13 cellular contexts compared by ENCODE assay signal in the genomic region with DNA sequence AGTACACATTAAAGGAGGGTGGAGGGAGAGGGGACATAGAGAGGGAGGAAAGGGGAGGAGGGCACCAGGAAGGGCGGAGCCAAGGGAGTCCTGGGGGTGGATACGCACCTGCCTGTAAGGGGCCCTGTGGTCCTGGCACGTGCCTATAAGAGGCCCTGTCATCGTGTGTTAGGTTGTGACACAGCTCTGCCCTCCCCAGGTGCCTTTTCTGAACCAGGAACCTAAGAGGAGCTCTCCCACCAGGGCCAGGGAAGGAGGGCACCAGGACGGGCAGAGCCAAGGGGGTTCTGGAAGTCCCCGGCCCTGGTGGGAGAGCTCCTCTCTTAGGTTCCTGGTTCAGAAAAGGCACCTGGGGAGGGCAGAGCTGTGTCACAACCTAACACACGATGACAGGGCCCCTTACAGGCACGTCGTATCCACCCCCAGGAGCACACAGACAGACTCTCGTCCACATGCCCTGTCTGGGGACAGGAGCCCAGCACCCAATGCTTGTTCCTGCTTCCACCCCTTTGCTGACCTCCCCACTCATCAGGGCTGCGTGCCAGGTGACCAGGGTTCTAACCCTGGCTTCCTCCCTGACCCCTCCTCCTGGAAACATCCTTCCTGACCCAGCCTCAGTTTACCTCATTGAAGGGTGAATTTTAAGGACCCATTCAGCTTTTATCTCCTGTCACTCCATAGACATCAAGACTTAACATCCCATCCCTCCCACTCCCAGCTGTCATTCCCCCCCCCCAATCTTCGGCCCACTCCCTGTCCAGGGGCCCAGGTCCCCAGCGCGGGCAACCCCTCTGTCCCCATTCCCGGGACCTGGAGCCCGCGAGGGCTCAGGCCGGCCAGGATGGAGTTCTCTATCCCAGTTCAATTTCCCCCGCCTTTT. TPM values are rescaled to one million over a fixed set of nuclear protein-coding genes. Genes with fewer than 3 reads are reported as not detected.
A peak's percentile ranks its signal among the peaks of the same experiment; 100 is the strongest.
DNase-seq lines count a peak whose midpoint lies in the region; ATAC-seq, FAIRE-seq and TF ChIP-seq lines count a peak whose summit lies in the region.
"Had no signal": no experiment of that assay in that cellular context is flagged by ENCODE, and none has a peak within 500 bp of the region (broad histone marks: within the 10 kb centered on the region; RNA-seq: fewer than 3 reads in every experiment).

No MANE protein-coding gene starts in this region.

- peak overlapping the region; percentile 78 for H3K4me3 ChIP-seq in adipocyte (ENCODE audit: low read length)
- peak overlapping the region in 1 of 3 experiments; percentile 14 for H3K4me3 ChIP-seq in keratinocyte (ENCODE audit: control insufficient read depth in 2 of 3, extremely low read depth in 1 of 3, insufficient read depth in 2 of 3, low read depth in 1 of 3, low read length in 3 of 3)
- H3K4me3 ChIP-seq in sigmoid colon, result peak overlapping the region; percentile 37 to 66 (median 52)

- TF ChIP-seq CTCF in CD14-positive monocyte (IDR thresholded peaks at IDR 0.05) (no peak), keratinocyte (optimal IDR thresholded peaks at IDR 0.05 in 1 of 3, IDR thresholded peaks at IDR 0.05 in 1 of 3, conservative IDR thresholded peaks at IDR 0.05 in 1 of 3; ENCODE audit: extremely low read depth in 1 of 3, insufficient read depth in 2 of 3, low read length in 3 of 3) (no peak), sigmoid colon (IDR thresholded peaks at IDR 0.05) (no peak)

- H3K27me3 ChIP-seq in adipocyte (replicated peaks; ENCODE audit: control insufficient read depth, insufficient read depth, low read length) (peaks cover 35% of the 10 kb centered on the region), keratinocyte (ENCODE audit: control insufficient read depth, extremely low read depth, insufficient read depth, low read length) (peaks cover 36% of the 10 kb centered on the region), sigmoid colon (peaks cover 0 to 11% (median 0%) of the 10 kb centered on the region in 3 donors)

- H3K9ac ChIP-seq in adipocyte (ENCODE audit: low read length) (no peak overlapping the region), keratinocyte (ENCODE audit: control insufficient read depth, extremely low read depth, insufficient read depth, low read length) (no peak overlapping the region)

- no peak for FAIRE-seq in keratinocyte (lab: Jason Lieb, UNC)
- FAIRE-seq: endothelial cell of umbilical vein had no signal

- intact Hi-C loops in CD14-positive monocyte (cut with micrococcal nuclease) (no loop called here), sigmoid colon (cut with DNase I) (no loop called here)

- no peaks in the 10 kb centered on the region for H3K79me2 ChIP-seq in keratinocyte (ENCODE audit: control insufficient read depth, insufficient read depth, low read length)

- peaks cover 5% of the 10 kb centered on the region for H3K4me1 Mint-ChIP-seq in CD14-positive monocyte
- H3K4me1 Mint-ChIP-seq: activated CD4-positive, alpha-beta T cell treated with anti-CD3 and anti-CD28 coated beads, Interleukin-2, amount 10 ng/mL, durations not matched to agents 7 days and 5 days; stimulated activated effector memory CD8-positive, alpha-beta T cell treated with anti-CD3 and anti-CD28 coated beads, Interleukin-12 subunit alpha, Interleukin-12 subunit beta, amount 100 ng/mL, for 72 hours had no signal

- H3K27ac Mint-ChIP-seq in CD14-positive monocyte, result no peak overlapping the region
- H3K27ac Mint-ChIP-seq: activated CD4-positive, alpha-beta T cell treated with anti-CD3 and anti-CD28 coated beads, Interleukin-2, amount 10 ng/mL, durations not matched to agents 7 days and 5 days; stimulated activated effector memory CD8-positive, alpha-beta T cell treated with anti-CD3 and anti-CD28 coated beads, Interleukin-12 subunit alpha, Interleukin-12 subunit beta, amount 100 ng/mL, for 72 hours had no signal

- WGBS in sigmoid colon, 2 donors, result 49 to 50% methylated on average over 19 of the region's 19 CpGs

- H3K27ac ChIP-seq in keratinocyte (ENCODE audit: control insufficient read depth, insufficient read depth, low read length), result no peak overlapping the region
- peak overlapping the region; percentile 4 to 69 (median 62) for H3K27ac ChIP-seq in sigmoid colon

- no peak for TF ChIP-seq EP300 in sigmoid colon (IDR thresholded peaks at IDR 0.05)

- dilution Hi-C loops in keratinocyte (cut with MboI; ENCODE audit: extremely low pct_ligation_motif_present, low sequenced_read_pairs), result no loop called here

- ATAC-seq in GM19395 (IDR thresholded peaks at IDR 0.05; ENCODE audit: unreplicated experiment) (no peak), GM19467 (IDR thresholded peaks at IDR 0.05; ENCODE audit: unreplicated experiment) (no peak), GM18868 (IDR thresholded peaks at IDR 0.05; ENCODE audit: unreplicated experiment) (no peak)
- ATAC-seq: stimulated activated effector memory CD8-positive, alpha-beta T cell treated with anti-CD3 and anti-CD28 coated beads, Interleukin-12 subunit alpha, Interleukin-12 subunit beta, amount 100 ng/mL, for 72 hours had no signal

- no peaks in the 10 kb centered on the region for H4K20me1 ChIP-seq in keratinocyte (ENCODE audit: control insufficient read depth, extremely low read depth, insufficient read depth, low read length)

- H3K9me1 ChIP-seq in keratinocyte (ENCODE audit: control insufficient read depth, extremely low read depth, insufficient read depth, low read length), result no peaks in the 10 kb centered on the region

- peaks cover 0 to 12% (median 7%) of the 10 kb centered on the region in 7 donors for H3K9me3 Mint-ChIP-seq in CD14-positive monocyte
- H3K9me3 Mint-ChIP-seq: activated CD4-positive, alpha-beta T cell treated with anti-CD3 and anti-CD28 coated beads, Interleukin-2, amount 10 ng/mL, durations not matched to agents 7 days and 5 days; stimulated activated effector memory CD8-positive, alpha-beta T cell treated with anti-CD3 and anti-CD28 coated beads, Interleukin-12 subunit alpha, Interleukin-12 subunit beta, amount 100 ng/mL, for 72 hours had no signal

- TF ChIP-seq POLR2A in sigmoid colon (IDR thresholded peaks at IDR 0.05), result no peak

- peak overlapping the region; percentile 47 to 91 for H3K4me3 Mint-ChIP-seq in CD14-positive monocyte
- H3K4me3 Mint-ChIP-seq: activated CD4-positive, alpha-beta T cell treated with anti-CD3 and anti-CD28 coated beads, Interleukin-2, amount 10 ng/mL, durations not matched to agents 7 days and 5 days; stimulated activated effector memory CD8-positive, alpha-beta T cell treated with anti-CD3 and anti-CD28 coated beads, Interleukin-12 subunit alpha, Interleukin-12 subunit beta, amount 100 ng/mL, for 72 hours had no signal

- peaks cover 0 to 1% of the 10 kb centered on the region in 2 donors for H3K36me3 Mint-ChIP-seq in CD14-positive monocyte
- H3K36me3 Mint-ChIP-seq: stimulated activated effector memory CD8-positive, alpha-beta T cell treated with anti-CD3 and anti-CD28 coated beads, Interleukin-12 subunit alpha, Interleukin-12 subunit beta, amount 100 ng/mL, for 72 hours had no signal

- H2AFZ ChIP-seq in keratinocyte (ENCODE audit: control insufficient read depth, low read length), result no peak overlapping the region

- no peaks in the 10 kb centered on the region for H3K36me3 ChIP-seq in adipocyte (ENCODE audit: control insufficient read depth, insufficient read depth, low read length, severe bottlenecking)
- H3K36me3 ChIP-seq in keratinocyte (ENCODE audit: control insufficient read depth in 2 of 2, extremely low read depth in 1 of 2, insufficient read depth in 2 of 2, low read length in 2 of 2), result no peaks in the 10 kb centered on the region
- H3K36me3 ChIP-seq in sigmoid colon, result no peaks in the 10 kb centered on the region

- H3K9me3 ChIP-seq in adipocyte (ENCODE audit: control insufficient read depth, low read length) (no peaks in the 10 kb centered on the region), keratinocyte (ENCODE audit: control insufficient read depth, low read depth, low read length) (no peaks in the 10 kb centered on the region), sigmoid colon (no peaks in the 10 kb centered on the region)

- H3K4me1 ChIP-seq in adipocyte (ENCODE audit: control insufficient read depth, insufficient read depth, low read length) (peaks cover 3% of the 10 kb centered on the region), keratinocyte (ENCODE audit: control insufficient read depth, extremely low read depth, insufficient read depth, low read length) (no peaks in the 10 kb centered on the region), sigmoid colon (peaks cover 0 to 19% (median 15%) of the 10 kb centered on the region in 4 donors)

- H3K4me2 ChIP-seq in keratinocyte (ENCODE audit: control insufficient read depth, extremely low read depth, insufficient read depth, low read depth, low read length), result peak overlapping the region; percentile 5

- peaks cover 44 to 72% (median 57%) of the 10 kb centered on the region in 3 donors for H3K27me3 Mint-ChIP-seq in CD14-positive monocyte (ENCODE audit: low read depth in 3 of 3)

- DNase-seq in CD14-positive monocyte (ENCODE audit: low spot score) (peak; percentile 34), adipocyte (ENCODE audit: low read depth) (no peak), keratinocyte (ENCODE audit: low read depth, low spot score) (no peak), sigmoid colon (peak; percentile 57), NCI-H446 (lab: John Stamatoyannopoulos, UW) (no peak)
- DNase-seq: activated CD4-positive, alpha-beta T cell treated with anti-CD3 and anti-CD28 coated beads, Interleukin-2, amount 10 ng/mL, durations not matched to agents 7 days and 5 days; IMR-90; RPMI8226 had no signal

RNA-seq across cellular contexts. Expression of gene OLFM1, which starts 12.9 kb away (rescaled TPM):
- polyA plus RNA-seq in CD14-positive monocyte (1 to 10 TPM; 7.6 to 9.4 TPM), keratinocyte (0.25 to 0.46 TPM (median 0.37 TPM) in 3 replicates), sigmoid colon (10 to 100 TPM in 1 of 3 donors, 1 to 10 TPM in 2; 1.2 to 13.6 (median 4.2) TPM)
- polyA plus RNA-seq in keratinocyte (2011; ENCODE audit: low read depth), result 0.86 TPM
- 0.55 and 0.71 TPM in 2 replicates for polyA plus RNA-seq in keratinocyte (2011; cell fraction: cytosol; rRNA removed)
- polyA plus RNA-seq in keratinocyte (2011; cell fraction: nucleus; rRNA removed), result 0.52 and 0.87 TPM in 2 replicates
- polyA plus RNA-seq in keratinocyte (2012; ENCODE audit: low replicate concordance), result 0.14 and 0.68 TPM in 2 replicates
- 0.16 to 0.56 TPM (median 0.22 TPM) in 3 replicates for polyA minus RNA-seq in keratinocyte
- polyA minus RNA-seq in keratinocyte (2011; cell fraction: cytosol; rRNA and poly(A)+ RNA removed), result 1.7 TPM
- polyA minus RNA-seq in keratinocyte (2011; cell fraction: nucleus; rRNA and poly(A)+ RNA removed), result 1.2 and 1.6 TPM in 2 replicates
- 10 to 100 TPM; 13.3 to 19.3 (median 17.2) TPM for total RNA-seq in sigmoid colon
- total RNA-seq: activated CD4-positive, alpha-beta T cell treated with anti-CD3 and anti-CD28 coated beads, Interleukin-2, amount 10 ng/mL, durations not matched to agents 7 days and 5 days had no signal

Comparison
In these comparisons a context has a peak if more than half of its experiments do, and no peak if none do; other contexts are left out.
1. DNase-seq: peak in CD14-positive monocyte (single experiment) and sigmoid colon (single experiment); none in adipocyte (single experiment), keratinocyte (single experiment) and NCI-H446 (0 of 2).